Comparison of ENCODE assay signal across 8 cellular contexts in the genomic region with DNA sequence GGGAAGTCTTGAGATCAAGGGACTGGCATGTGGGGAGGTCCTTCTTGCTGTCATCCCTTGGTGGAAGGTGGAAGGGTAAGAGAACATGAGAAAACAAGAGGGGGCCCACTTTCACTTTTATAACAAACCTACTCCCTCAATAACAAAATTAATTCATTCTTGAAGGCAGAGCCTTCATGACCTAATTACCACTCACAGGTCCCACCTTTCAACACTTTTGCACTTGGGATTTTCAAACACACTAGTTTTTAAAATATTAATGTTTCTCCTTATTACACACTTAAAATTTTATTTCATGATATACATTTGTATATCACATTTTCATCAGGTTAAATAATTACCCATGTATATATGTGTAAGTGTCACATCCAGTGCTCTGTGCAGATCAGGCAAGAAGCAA. TPM values are rescaled to one million over a fixed set of nuclear protein-coding genes. Genes with fewer than 3 reads are reported as not detected.
A peak's percentile ranks its signal among the peaks of the same experiment; 100 is the strongest.
DNase-seq lines count a peak whose midpoint lies in the region; ATAC-seq, FAIRE-seq and TF ChIP-seq lines count a peak whose summit lies in the region.

No MANE protein-coding gene starts in this region.

- CTCF ChIA-PET in Calu3 (lab: Charles Lee) = no interaction called here

- H3K4me1 Mint-ChIP-seq in Calu3 (ENCODE audit: low read depth, unreplicated experiment) (peaks cover 10% of the 10 kb centered on the region), neural crest cell (peaks cover 30% of the 10 kb centered on the region)
- H3K4me1 Mint-ChIP-seq in dendritic cell treated with granulocyte-macrophage colony-stimulating factor and Interleukin-4, amounts not matched to agents 40 ng/mL and 50 ng/mL, for 4 days (ENCODE audit: low read depth) = peaks cover 30% of the 10 kb centered on the region

- no TSS peak for BruUV-seq in Calu3 (replicated peaks; lab: Mats Ljungman, UMichigan)

- H3K9me3 Mint-ChIP-seq in Calu3 (ENCODE audit: low read depth, unreplicated experiment) = no peaks in the 10 kb centered on the region
- no peaks in the 10 kb centered on the region for H3K9me3 Mint-ChIP-seq in dendritic cell treated with granulocyte-macrophage colony-stimulating factor and Interleukin-4, amounts not matched to agents 40 ng/mL and 50 ng/mL, for 4 days
- H3K9me3 Mint-ChIP-seq in neural crest cell = no peaks in the 10 kb centered on the region

- H3K27me3 Mint-ChIP-seq in Calu3 (ENCODE audit: unreplicated experiment) = no peaks in the 10 kb centered on the region
- no peaks in the 10 kb centered on the region for H3K27me3 Mint-ChIP-seq in dendritic cell treated with granulocyte-macrophage colony-stimulating factor and Interleukin-4, amounts not matched to agents 40 ng/mL and 50 ng/mL, for 4 days
- no peaks in the 10 kb centered on the region for H3K27me3 Mint-ChIP-seq in neural crest cell (ENCODE audit: low read depth)

- no peak for TF ChIP-seq POLR2A in H54 (IDR thresholded peaks at IDR 0.05; ENCODE audit: low read depth, low read length)

- H3K4me3 Mint-ChIP-seq in Calu3 (ENCODE audit: low read depth, unreplicated experiment) (peak overlapping the region; percentile 75), neural crest cell (peak overlapping the region; percentile 97)
- no peak overlapping the region for H3K4me3 Mint-ChIP-seq in dendritic cell treated with granulocyte-macrophage colony-stimulating factor and Interleukin-4, amounts not matched to agents 40 ng/mL and 50 ng/mL, for 4 days

- intact Hi-C loops in Calu3 (cut with micrococcal nuclease; ENCODE audit: unreplicated experiment) = no loop called here
- intact Hi-C loops in dendritic cell treated with granulocyte-macrophage colony-stimulating factor and Interleukin-4, amounts not matched to agents 40 ng/mL and 50 ng/mL, for 4 days (cut with micrococcal nuclease) = no loop called here

- H3K36me3 Mint-ChIP-seq in Calu3 (ENCODE audit: insufficient read depth, unreplicated experiment) = peaks cover 17% of the 10 kb centered on the region
- peaks cover 5% of the 10 kb centered on the region for H3K36me3 Mint-ChIP-seq in dendritic cell treated with granulocyte-macrophage colony-stimulating factor and Interleukin-4, amounts not matched to agents 40 ng/mL and 50 ng/mL, for 4 days (ENCODE audit: low read depth)
- peaks cover 3% of the 10 kb centered on the region for H3K36me3 Mint-ChIP-seq in neural crest cell (ENCODE audit: low read depth)

- no peak for TF ChIP-seq CTCF in Calu3 (IDR thresholded peaks at IDR 0.05; ENCODE audit: unreplicated experiment)
- no peak for TF ChIP-seq CTCF in neural crest cell (conservative IDR thresholded peaks at IDR 0.05)

- ATAC-seq in GM18511 (IDR thresholded peaks at IDR 0.05; ENCODE audit: unreplicated experiment) = no peak

- FAIRE-seq in H54 (lab: Jason Lieb, UNC) = no peak

- H3K27ac Mint-ChIP-seq in Calu3 (ENCODE audit: unreplicated experiment) (peak overlapping the region; percentile 73), neural crest cell (ENCODE audit: unreplicated experiment) (no peak overlapping the region)
- peak overlapping the region; percentile 91 for H3K27ac Mint-ChIP-seq in dendritic cell treated with granulocyte-macrophage colony-stimulating factor and Interleukin-4, amounts not matched to agents 40 ng/mL and 50 ng/mL, for 4 days

- DNase-seq in Calu3 = no peak
- peak; percentile 23 for DNase-seq in NAMALWA (ENCODE audit: low spot score)
- DNase-seq in neural crest cell (ENCODE audit: low read depth, low spot score) = no peak
- no peak for DNase-seq in H54 (ENCODE audit: insufficient read length, low spot score)
- no peak for DNase-seq in hippocampal formation (lab: John Stamatoyannopoulos, UW)
- no peak for DNase-seq in NCI-H69 (lab: John Stamatoyannopoulos, UW)

RNA-seq across cellular contexts. Expression of gene ST7, which starts 2.0 kb away (rescaled TPM):
- total RNA-seq in Calu3 (2022) = 16.0 and 17.7 TPM in 2 replicates
- total RNA-seq in neural crest cell = 22.4 and 25.5 TPM in 2 replicates
